Comparison of ENCODE assay signal across 8 cellular contexts in the genomic region with DNA sequence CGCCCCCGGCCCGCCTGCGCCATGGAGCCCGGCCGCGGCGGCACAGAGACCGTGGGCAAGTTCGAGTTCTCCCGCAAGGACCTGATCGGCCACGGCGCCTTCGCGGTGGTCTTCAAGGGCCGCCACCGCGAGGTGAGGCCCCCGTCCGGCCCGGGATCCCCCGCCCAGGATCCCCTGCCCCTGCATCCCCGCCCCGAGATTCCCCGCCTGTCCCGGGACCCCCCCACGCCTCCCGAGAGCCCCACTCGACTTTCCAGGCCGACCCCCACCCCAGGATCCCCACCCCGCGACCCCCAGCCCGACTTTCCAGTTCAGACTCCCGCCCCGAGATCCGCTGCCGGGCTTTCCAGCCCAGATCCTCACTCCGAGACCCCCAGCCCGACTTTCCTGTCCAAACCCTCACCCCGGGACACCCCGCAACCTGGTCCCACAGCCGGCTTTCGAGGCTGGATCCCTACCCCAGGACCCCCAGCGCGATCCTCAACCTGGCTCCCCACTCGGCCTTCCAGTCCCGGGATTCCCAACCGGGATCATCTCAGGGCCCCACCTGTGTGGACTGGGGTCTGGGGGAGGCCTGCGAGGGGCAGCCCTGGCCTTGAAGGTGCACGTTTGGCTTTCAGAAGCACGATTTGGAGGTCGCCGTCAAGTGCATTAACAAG. TPM values are rescaled to one million over a fixed set of nuclear protein-coding genes. Genes with fewer than 3 reads are reported as not detected.
A peak's percentile ranks its signal among the peaks of the same experiment; 100 is the strongest.
DNase-seq lines count a peak whose midpoint lies in the region; ATAC-seq and TF ChIP-seq lines count a peak whose summit lies in the region.

No MANE protein-coding gene starts in this region.

- ATAC-seq in GM21381 (IDR thresholded peaks at IDR 0.05; ENCODE audit: unreplicated experiment) = no peak

- no peak for TF ChIP-seq CTCF in OCI-LY1 (IDR thresholded peaks at IDR 0.05; ENCODE audit: low read length)

- whole genome bisulfite sequencing in ectodermal cell, 2 experiments = 1 to 2% methylated on average over 54 of the region's 54 CpGs

- H3K9me3 ChIP-seq in OCI-LY1 (ENCODE audit: low read length) = no peaks in the 10 kb centered on the region
- no peaks in the 10 kb centered on the region for H3K9me3 ChIP-seq in ectodermal cell (ENCODE audit: control insufficient read depth, low read length)
- no peaks in the 10 kb centered on the region for H3K9me3 ChIP-seq in muscle layer of colon (ENCODE audit: low read length)

- H3K4me3 ChIP-seq in OCI-LY1 (ENCODE audit: low read depth, low read length, poor library complexity, severe bottlenecking) = peak overlapping the region; percentile 67
- peak overlapping the region; percentile 60 for H3K4me3 ChIP-seq in ectodermal cell (ENCODE audit: insufficient read depth, low read depth, low read length)
- peak overlapping the region; percentile 76 to 79 for H3K4me3 ChIP-seq in muscle layer of colon (ENCODE audit: low read depth in 1 of 2, low read length in 2 of 2)

- H3K27me3 ChIP-seq in OCI-LY1 (ENCODE audit: insufficient read depth, low read length) = no peaks in the 10 kb centered on the region
- no peaks in the 10 kb centered on the region for H3K27me3 ChIP-seq in ectodermal cell (ENCODE audit: control insufficient read depth, insufficient read depth, low read length, poor library complexity, severe bottlenecking)
- no peaks in the 10 kb centered on the region for H3K27me3 ChIP-seq in muscle layer of colon (ENCODE audit: control insufficient read depth in 1 of 2, insufficient read depth in 2 of 2, low read length in 2 of 2)

- no peak overlapping the region for H2AFZ ChIP-seq in OCI-LY1 (ENCODE audit: low read length)

- no peaks in the 10 kb centered on the region for H3K79me2 ChIP-seq in OCI-LY1 (ENCODE audit: insufficient read depth, low read length)

- no peaks in the 10 kb centered on the region; the same call in 1 of the 2 replicates for H3K36me3 ChIP-seq in OCI-LY1 (ENCODE audit: insufficient read depth, low read length)
- peaks cover 4% of the 10 kb centered on the region for H3K36me3 ChIP-seq in ectodermal cell (ENCODE audit: control insufficient read depth, insufficient read depth, low read length)
- H3K36me3 ChIP-seq in muscle layer of colon (ENCODE audit: insufficient read depth, low read length) = peaks cover 14% of the 10 kb centered on the region

- H3F3A ChIP-seq in OCI-LY1 (ENCODE audit: insufficient read depth, low read length) = no peaks in the 10 kb centered on the region

- H3K4me1 ChIP-seq in OCI-LY1 (ENCODE audit: insufficient read depth, low read length, severe bottlenecking) (peaks cover 16% of the 10 kb centered on the region), ectodermal cell (ENCODE audit: control insufficient read depth, insufficient read depth, low read length) (peaks cover 13% of the 10 kb centered on the region), muscle layer of colon (ENCODE audit: insufficient read depth, low read length) (peaks cover 20% of the 10 kb centered on the region)

- no peak overlapping the region for H3K27ac ChIP-seq in OCI-LY1 (ENCODE audit: low read depth, low read length, poor library complexity, severe bottlenecking)
- H3K27ac ChIP-seq in ectodermal cell (ENCODE audit: insufficient read depth, low read depth, low read length, poor library complexity, severe bottlenecking) = no peak overlapping the region
- H3K27ac ChIP-seq in muscle layer of colon (ENCODE audit: low read depth, low read length) = peak overlapping the region; percentile 98

- peak; percentile 45 for DNase-seq in NCI-H2227 (lab: John Stamatoyannopoulos, UW; ENCODE audit: unreplicated experiment)
- no peak for DNase-seq in NCI-H2227 treated with DMSO at 0.1 percent for 48 hours (lab: John Stamatoyannopoulos, UW)
- no peak for DNase-seq in MV-4-11 (lab: John Stamatoyannopoulos, UW)
- no peak for DNase-seq in activated CD4-positive, CD25-positive, alpha-beta regulatory T cell (lab: John Stamatoyannopoulos, UW)

- H3K4me2 ChIP-seq in OCI-LY1 (ENCODE audit: low read length) = peak overlapping the region; percentile 83

- no peaks in the 10 kb centered on the region for H3K9me2 ChIP-seq in OCI-LY1 (ENCODE audit: low read depth, low read length)

- H3K9ac ChIP-seq in OCI-LY1 (ENCODE audit: low read length) (peak overlapping the region; percentile 18; the same call in 1 of the 2 replicates), muscle layer of colon (ENCODE audit: low read length) (peak overlapping the region; percentile 69)

- H4K20me1 ChIP-seq in OCI-LY1 (ENCODE audit: insufficient read depth, low read length) = no peaks in the 10 kb centered on the region

RNA-seq across cellular contexts. Expression of gene ULK1, which starts 0.7 kb away (rescaled TPM):
- polyA plus RNA-seq in ectodermal cell (2013, experiment 1 of 4) = 57.1 TPM
- 58.6 TPM for polyA plus RNA-seq in ectodermal cell (2013, experiment 2 of 4)
- 42.2 TPM for polyA plus RNA-seq in ectodermal cell (2013, experiment 3 of 4)
- 45.0 TPM for polyA plus RNA-seq in ectodermal cell (2013, experiment 4 of 4)

RNA-seq across cellular contexts. Expression of gene PUS1, which starts 34.0 kb away (rescaled TPM):
- 23.6 TPM for polyA plus RNA-seq in ectodermal cell (2013, experiment 1 of 4)
- polyA plus RNA-seq in ectodermal cell (2013, experiment 2 of 4) = 27.8 TPM
- polyA plus RNA-seq in ectodermal cell (2013, experiment 3 of 4) = 27.4 TPM
- 24.2 TPM for polyA plus RNA-seq in ectodermal cell (2013, experiment 4 of 4)

RNA-seq across cellular contexts. Expression of gene EP400, which starts 54.6 kb away (rescaled TPM):
- 46.5 TPM for polyA plus RNA-seq in ectodermal cell (2013, experiment 1 of 4)
- polyA plus RNA-seq in ectodermal cell (2013, experiment 2 of 4) = 59.7 TPM
- polyA plus RNA-seq in ectodermal cell (2013, experiment 3 of 4) = 37.7 TPM
- polyA plus RNA-seq in ectodermal cell (2013, experiment 4 of 4) = 48.0 TPM
